31 cellular contexts compared by ENCODE assay signal in the genomic region with DNA sequence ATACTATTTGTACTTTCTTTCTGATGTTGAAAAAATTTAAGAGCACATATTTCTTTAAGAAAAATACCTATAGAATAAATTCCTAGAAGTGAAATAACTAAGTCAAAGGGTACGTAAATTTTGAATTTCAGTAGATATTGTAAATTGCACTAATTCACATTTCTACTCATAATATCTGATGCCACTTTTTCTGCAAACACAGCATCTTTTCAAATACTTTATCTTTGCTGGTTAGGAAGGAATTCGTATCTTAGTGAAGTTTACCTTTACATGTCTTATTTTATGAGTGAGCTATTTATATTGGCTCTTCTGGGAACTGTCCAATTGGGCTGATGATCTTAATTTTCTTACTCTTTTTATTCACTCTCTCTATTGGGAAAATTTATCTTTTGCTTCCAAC.
"Had no signal": no experiment of that assay in that cellular context is flagged by ENCODE, and none has a peak within 500 bp of the region (broad histone marks: within the 10 kb centered on the region; RNA-seq: fewer than 3 reads in every experiment).

No MANE protein-coding gene starts in this region.

- H3K4me2 ChIP-seq: hepatocyte had no signal

- H3K27me3 ChIP-seq: ascending aorta, breast epithelium, cardiac muscle cell, dorsolateral prefrontal cortex, esophagus squamous epithelium, gastroesophageal sphincter, heart right ventricle, hepatocyte had no signal

- H3K27ac ChIP-seq: ascending aorta, breast epithelium, cardiac muscle cell, coronary artery, epithelial cell of prostate, esophagus squamous epithelium, gastroesophageal sphincter, heart right ventricle, hepatocyte had no signal

- ATAC-seq: activated CD4-positive, alpha-beta T cell treated with anti-CD3 and anti-CD28 coated beads for 36 hours; activated CD8-positive, alpha-beta memory T cell treated with anti-CD3 and anti-CD28 coated beads, Interleukin-2, amount 10 ng/mL, durations not matched to agents 7 days and 5 days; activated CD8-positive, alpha-beta T cell treated with anti-CD3 and anti-CD28 coated beads, Interleukin-2, amount 10 ng/mL, durations not matched to agents 7 days and 5 days; activated naive CD4-positive, alpha-beta T cell treated with anti-CD3 and anti-CD28 coated beads, Interleukin-2, amount 50 U/mL, for 72 hours; effector memory CD8-positive, alpha-beta T cell; gastroesophageal sphincter; heart right ventricle had no signal

- H3K79me2 ChIP-seq: hepatocyte had no signal

- H3K4me3 ChIP-seq: ascending aorta, breast epithelium, cardiac muscle cell, coronary artery, dorsolateral prefrontal cortex, esophagus squamous epithelium, gastroesophageal sphincter, heart right ventricle, hepatocyte had no signal

- H3K4me1 ChIP-seq: ascending aorta, breast epithelium, esophagus squamous epithelium, gastroesophageal sphincter, heart right ventricle had no signal

- H3K9me3 ChIP-seq: ascending aorta, breast epithelium, esophagus squamous epithelium, gastroesophageal sphincter, heart right ventricle had no signal

- H2AFZ ChIP-seq: hepatocyte had no signal

- FAIRE-seq: endothelial cell of umbilical vein had no signal

- DNase-seq: activated CD4-positive, alpha-beta memory T cell treated with anti-CD3 and anti-CD28 coated beads for 36 hours; activated CD4-positive, alpha-beta T cell treated with anti-CD3 and anti-CD28 coated beads for 36 hours; activated CD4-positive, alpha-beta T cell treated with anti-CD3 and anti-CD28 coated beads, Interleukin-2, amount 10 ng/mL, durations not matched to agents 24 days and 14 days; activated CD4-positive, CD25-positive, alpha-beta regulatory T cell; activated CD4-positive, CD25-positive, alpha-beta regulatory T cell treated with anti-CD3 and anti-CD28 coated beads, Interleukin-2, amount 50 U/mL, for 72 hours; activated CD8-positive, alpha-beta memory T cell treated with anti-CD3 and anti-CD28 coated beads, Interleukin-2, amount 10 ng/mL, durations not matched to agents 7 days and 5 days; activated CD8-positive, alpha-beta memory T cell treated with anti-CD3 and anti-CD28 coated beads, Interleukin-2, amount 50 U/mL, for 4 hours; activated CD8-positive, alpha-beta T cell treated with anti-CD3 and anti-CD28 coated beads, Interleukin-2, amount 10 ng/mL, durations not matched to agents 7 days and 5 days; activated gamma-delta T cell; activated naive CD4-positive, alpha-beta T cell; activated naive CD4-positive, alpha-beta T cell treated with anti-CD3 and anti-CD28 coated beads, Interleukin-2, amount 10 ng/mL, durations not matched to agents 7 days and 5 days; activated naive CD8-positive, alpha-beta T cell treated with anti-CD3 and anti-CD28 coated beads, Interleukin-2, amount 10 ng/mL, durations not matched to agents 7 days and 5 days; activated T-cell treated with anti-CD3 and anti-CD28 coated beads, Interleukin-2, amount 50 U/mL, for 1 hour; activated T-cell treated with anti-CD3 and anti-CD28 coated beads, Interleukin-2, amount 50 U/mL, for 48 hours; central memory CD4-positive, alpha-beta T cell; cerebellar nuclear complex; dorsolateral prefrontal cortex; effector memory CD8-positive, alpha-beta T cell; esophagus squamous epithelium; foreskin melanocyte; heart right ventricle; T-helper 2 cell had no signal

- H3K36me3 ChIP-seq: ascending aorta, breast epithelium, cardiac muscle cell, esophagus squamous epithelium, gastroesophageal sphincter, heart right ventricle had no signal
